ENCODE assay signal across 17 cellular contexts in the genomic region with DNA sequence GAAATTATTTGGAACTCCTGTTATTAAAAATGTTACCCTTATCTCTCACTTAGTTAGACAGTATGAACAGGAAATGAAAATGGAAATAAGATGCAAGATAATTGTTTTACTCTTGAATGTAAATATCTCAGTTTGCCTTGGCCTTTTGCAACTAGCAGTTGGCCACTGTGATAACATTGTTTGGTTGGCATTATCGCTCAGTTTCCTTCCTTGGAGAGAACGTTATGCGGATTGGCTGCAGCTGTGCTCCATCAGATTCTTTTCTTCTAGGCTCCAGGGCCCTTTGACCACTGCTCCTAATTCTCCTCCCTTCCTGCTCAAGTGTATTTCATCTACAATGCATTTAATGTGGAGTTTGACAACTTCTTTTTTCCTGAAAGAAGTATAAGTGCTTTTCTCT.
DNase-seq lines count a peak whose midpoint lies in the region; ATAC-seq and TF ChIP-seq lines count a peak whose summit lies in the region.
"Had no signal": no experiment of that assay in that cellular context is flagged by ENCODE, and none has a peak within 500 bp of the region (broad histone marks: within the 10 kb centered on the region; RNA-seq: fewer than 3 reads in every experiment).

No MANE protein-coding gene starts in this region.

- H3K18ac ChIP-seq in mesendoderm (ENCODE audit: low read length), result no peak overlapping the region

- POLR2A ChIA-PET in PC-9 (lab: Charles Lee; ENCODE audit: unreplicated experiment), result no interaction called here

- no TSS peak for BruUV-seq in PC-9 (replicated peaks; lab: Mats Ljungman, UMichigan)

- no peak overlapping the region for H2BK5ac ChIP-seq in mesendoderm (ENCODE audit: low read length)

- H3K36me3 ChIP-seq in PC-9 (ENCODE audit: low read depth) (no peaks in the 10 kb centered on the region), endodermal cell (ENCODE audit: control insufficient read depth, insufficient read depth, low read length) (no peaks in the 10 kb centered on the region), mesendoderm (ENCODE audit: control insufficient read depth, insufficient read depth, low read length) (no peaks in the 10 kb centered on the region), spleen (no peaks in the 10 kb centered on the region)

- H4K5ac ChIP-seq in mesendoderm (ENCODE audit: low read length), result no peak overlapping the region

- H3K4me1 Mint-ChIP-seq in endodermal cell, result peaks cover 24% of the 10 kb centered on the region
- H3K4me1 Mint-ChIP-seq in osteocyte (ENCODE audit: unreplicated experiment), result peaks cover 5% of the 10 kb centered on the region
- H3K4me1 Mint-ChIP-seq: CD14-positive monocyte had no signal

- no peak for DNase-seq in PC-9
- DNase-seq in endodermal cell, result no peak
- peak; percentile 74 for DNase-seq in mesendoderm
- no peak for DNase-seq in spleen
- DNase-seq in osteocyte (ENCODE audit: extremely low spot score, unreplicated experiment), result no peak
- DNase-seq in activated CD4-positive, alpha-beta T cell treated with anti-CD3 and anti-CD28 coated beads, Interleukin-2, amount 50 U/mL, for 1 hour, result no peak
- DNase-seq: ACHN, AML-193, COR-L47, HFFc6, NCI-H1048, NCI-H1436 treated with DMSO at 0.1 percent for 48 hours, NCI-H2081, NCI-H510A treated with DMSO at 0.1 percent for 48 hours, SHP77 treated with DMSO at 0.1 percent for 48 hours had no signal

- 0 out of 2 replicates have a peak overlapping the region, but pooled peaks have one; percentile 52 for H2AFZ ChIP-seq in PC-9

- no peak overlapping the region for H3K23ac ChIP-seq in mesendoderm (ENCODE audit: low read length)

- no peak overlapping the region for H2AK5ac ChIP-seq in mesendoderm (ENCODE audit: low read length)

- H3K9ac ChIP-seq in endodermal cell (ENCODE audit: extremely low read depth, low read length, poor library complexity, severe bottlenecking) (no peak overlapping the region), mesendoderm (ENCODE audit: low read length) (no peak overlapping the region)

- H3K4me2 ChIP-seq in PC-9, result no peak overlapping the region
- no peak overlapping the region for H3K4me2 ChIP-seq in mesendoderm (ENCODE audit: low read length)

- CTCF ChIA-PET in PC-9 (lab: Charles Lee), result no interaction called here

- H3F3A ChIP-seq in PC-9 (ENCODE audit: insufficient read depth, low read depth), result no peaks in the 10 kb centered on the region

- H3K4me3 Mint-ChIP-seq in endodermal cell (no peak overlapping the region), osteocyte (ENCODE audit: unreplicated experiment) (no peak overlapping the region)
- H3K4me3 Mint-ChIP-seq: CD14-positive monocyte, HFFc6 had no signal

- no peaks in the 10 kb centered on the region for H3K79me1 ChIP-seq in mesendoderm (ENCODE audit: low read length)

- 40 to 67% methylated on average over 1 to 3 of the region's 3 CpGs for WGBS in endodermal cell (ENCODE audit: insufficient coverage in 1 of 2, insufficient read length in 1 of 2), 2 experiments
- no CpG with 5 or more reads among the region's 3 CpGs for WGBS in mesendoderm (ENCODE audit: extremely low coverage, insufficient coverage, low lambda C conversion rate)
- 40 to 71% (median 52%) methylated on average over 3 of the region's 3 CpGs for WGBS in spleen, 5 donors

- no peaks in the 10 kb centered on the region for H4K20me1 ChIP-seq in PC-9 (ENCODE audit: insufficient read depth)

- no peak overlapping the region for H3K27ac ChIP-seq in PC-9
- no peak overlapping the region for H3K27ac ChIP-seq in endodermal cell (ENCODE audit: low read depth, low read length)
- no peak overlapping the region for H3K27ac ChIP-seq in mesendoderm (ENCODE audit: low read depth, low read length)
- peak overlapping the region in 6 of 8 donors; percentile 44 to 67 (median 54) for H3K27ac ChIP-seq in spleen

- peaks cover 19% of the 10 kb centered on the region for H3K9me3 Mint-ChIP-seq in endodermal cell
- H3K9me3 Mint-ChIP-seq in osteocyte (ENCODE audit: unreplicated experiment), result no peaks in the 10 kb centered on the region
- H3K9me3 Mint-ChIP-seq: HFFc6 had no signal

- no peak overlapping the region for H3K4ac ChIP-seq in mesendoderm (ENCODE audit: low read depth, low read length)

- peaks cover 2% of the 10 kb centered on the region for H3K36me3 Mint-ChIP-seq in endodermal cell (ENCODE audit: low read depth)
- H3K36me3 Mint-ChIP-seq in osteocyte (ENCODE audit: unreplicated experiment), result no peaks in the 10 kb centered on the region
- H3K36me3 Mint-ChIP-seq: CD14-positive monocyte had no signal

- H3K4me1 ChIP-seq in PC-9 (replicated peaks; ENCODE audit: insufficient read depth), result no peaks in the 10 kb centered on the region
- peaks cover 4% of the 10 kb centered on the region for H3K4me1 ChIP-seq in endodermal cell (ENCODE audit: control insufficient read depth, insufficient read depth, low read length)
- H3K4me1 ChIP-seq in mesendoderm (ENCODE audit: control insufficient read depth, low read depth, low read length), result peaks cover 4% of the 10 kb centered on the region
- H3K4me1 ChIP-seq in spleen, result peaks cover 5 to 37% (median 15%) of the 10 kb centered on the region in 6 donors

- H3K9me3 ChIP-seq in PC-9 (ENCODE audit: insufficient read depth, low read depth) (no peaks in the 10 kb centered on the region), endodermal cell (ENCODE audit: control insufficient read depth, low read length) (peaks cover 24% of the 10 kb centered on the region), spleen (peaks cover 0 to 11% (median 0%) of the 10 kb centered on the region in 8 donors)

- H3K27me3 ChIP-seq in PC-9 (ENCODE audit: insufficient read depth, low read depth) (no peaks in the 10 kb centered on the region), endodermal cell (ENCODE audit: control insufficient read depth, insufficient read depth, low read length, poor library complexity, severe bottlenecking) (no peaks in the 10 kb centered on the region), mesendoderm (ENCODE audit: insufficient read depth, low read length, poor library complexity) (no peaks in the 10 kb centered on the region), spleen (replicated peaks in 1 of 7) (no peaks in the 10 kb centered on the region)

- no peak overlapping the region for H2BK15ac ChIP-seq in mesendoderm (replicated peaks; ENCODE audit: low read depth)

- H3K27ac Mint-ChIP-seq in endodermal cell, result peak overlapping the region; percentile 24
- no peak overlapping the region for H3K27ac Mint-ChIP-seq in osteocyte (ENCODE audit: unreplicated experiment)
- H3K27ac Mint-ChIP-seq: CD14-positive monocyte, HFFc6 had no signal

- H3K79me2 ChIP-seq in PC-9 (ENCODE audit: low read depth) (no peaks in the 10 kb centered on the region), mesendoderm (ENCODE audit: control insufficient read depth, insufficient read depth, low read length) (no peaks in the 10 kb centered on the region)

- no peak overlapping the region for H3K56ac ChIP-seq in mesendoderm (ENCODE audit: low read length)

- TF ChIP-seq POLR2A in spleen (IDR thresholded peaks at IDR 0.05), result no peak

- no peaks in the 10 kb centered on the region for H3K27me3 Mint-ChIP-seq in endodermal cell (ENCODE audit: insufficient read depth)
- H3K27me3 Mint-ChIP-seq in osteocyte (ENCODE audit: unreplicated experiment), result peaks cover 13% of the 10 kb centered on the region

- intact Hi-C loops in PC-9 (cut with micrococcal nuclease; ENCODE audit: unreplicated experiment) (no loop called here), spleen (cut with DNase I; ENCODE audit: low total_unique reads) (no loop called here)

- no peaks in the 10 kb centered on the region for H3K9me2 ChIP-seq in PC-9 (ENCODE audit: insufficient read depth)

- H3K4me3 ChIP-seq in PC-9 (no peak overlapping the region), endodermal cell (ENCODE audit: low read length) (no peak overlapping the region), mesendoderm (ENCODE audit: low read length) (no peak overlapping the region), spleen (no peak overlapping the region)

- no peak overlapping the region for H4K8ac ChIP-seq in mesendoderm (ENCODE audit: low read depth, low read length)

- ATAC-seq in HG03342 (IDR thresholded peaks at IDR 0.05; ENCODE audit: unreplicated experiment), result no peak

- TF ChIP-seq CTCF in PC-9 (conservative IDR thresholded peaks at IDR 0.05) (no peak), endodermal cell (conservative IDR thresholded peaks at IDR 0.05) (no peak), spleen (IDR thresholded peaks at IDR 0.05 in 8 of 11, conservative IDR thresholded peaks at IDR 0.05 in 3 of 11) (no peak), osteocyte (IDR thresholded peaks at IDR 0.05) (no peak)

- no peak overlapping the region for H2BK120ac ChIP-seq in mesendoderm (ENCODE audit: low read depth, low read length)

Comparison
In these comparisons a context has a peak if more than half of its experiments do, and no peak if none do; other contexts are left out.
1. H3K27ac ChIP-seq: peak in spleen (6 of 8); none in PC-9 (single experiment), endodermal cell (single experiment) and mesendoderm (single experiment).